In genomic region chr10:103105462-103105861, GRCh38 we compare ENCODE assay signal across 22 cellular contexts.
"Had no signal": no experiment of that assay in that cellular context is flagged by ENCODE, and none has a peak within 500 bp of the region (broad histone marks: within the 10 kb centered on the region; RNA-seq: fewer than 3 reads in every experiment).

No MANE protein-coding gene starts in this region.

- H3K36me3 ChIP-seq: colonic mucosa, prostate gland had no signal

- H3K9me3 ChIP-seq: colonic mucosa, esophagus muscularis mucosa, heart right ventricle, lower lobe of right lung, prostate gland, spleen, transverse colon, upper lobe of right lung, uterus had no signal

- H3K4me1 ChIP-seq: colonic mucosa, foreskin keratinocyte, prostate gland had no signal

- H3K4me3 ChIP-seq: colonic mucosa, esophagus muscularis mucosa, heart right ventricle, lower lobe of right lung, prostate gland, skin epidermis, spleen, transverse colon, upper lobe of right lung, uterus had no signal

- ATAC-seq: foreskin keratinocyte; heart right ventricle; left ventricle myocardium superior; lower lobe of right lung; naive thymus-derived CD8-positive, alpha-beta T cell; right cardiac atrium; stimulated activated naive B cell treated with anti-CD40 and anti-IgM and Interleukin-4, amounts not matched to agents 10 μg/mL and 1 μg/mL and 100 μg/mL, for 72 hours; upper lobe of right lung had no signal

- H3K27me3 ChIP-seq: colonic mucosa, esophagus muscularis mucosa, foreskin keratinocyte, heart right ventricle, spleen, transverse colon, upper lobe of right lung, uterus had no signal

- FAIRE-seq: endothelial cell of umbilical vein, keratinocyte had no signal

- DNase-seq: colonic mucosa; effector memory CD4-positive, alpha-beta T cell; foreskin keratinocyte; glutamatergic neuron; heart right ventricle; hippocampal formation; left ventricle myocardium superior; lower lobe of right lung; naive thymus-derived CD8-positive, alpha-beta T cell; nephron progenitor cell; nucleus accumbens; right cardiac atrium; spleen; stimulated activated naive B cell treated with anti-CD40 and anti-IgM and Interleukin-4, amounts not matched to agents 10 μg/mL and 1 μg/mL and 100 μg/mL, for 72 hours; transverse colon; upper lobe of right lung; uterus had no signal

- H3K27ac ChIP-seq: colonic mucosa, esophagus muscularis mucosa, foreskin keratinocyte, heart right ventricle, lower lobe of right lung, prostate gland, skin epidermis, spleen, transverse colon, upper lobe of right lung, uterus had no signal
